Comparison of ENCODE assay signal across 1 cellular context in the genomic region with DNA sequence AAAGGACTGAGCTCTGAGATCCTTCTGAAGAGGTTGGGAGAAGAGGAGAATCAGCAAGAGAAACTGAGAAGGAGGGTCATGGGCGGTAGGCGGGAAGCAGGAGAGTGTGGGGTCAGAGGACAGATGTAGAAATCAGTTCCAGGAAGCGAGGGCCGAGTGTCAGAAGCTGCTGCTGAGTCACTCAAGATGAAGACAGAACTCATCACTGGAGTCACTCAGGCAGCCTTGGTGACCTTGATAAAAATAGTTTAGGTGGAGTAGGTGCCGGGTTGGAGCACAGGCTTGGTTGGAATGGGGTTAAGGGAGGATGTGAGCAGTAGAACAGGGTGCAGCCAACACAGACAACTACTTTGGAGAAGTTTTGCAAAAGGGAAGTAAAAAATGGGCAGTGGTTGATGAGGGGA.
TF ChIP-seq lines count a peak whose summit lies in the region.

No MANE protein-coding gene starts in this region.

TF ChIP-seq in K562, 482 proteins besides CTCF, POLR2A, EP300 and RAD21 (continued from another document and continues in another):
- TF ChIP-seq SAP30 (IDR thresholded peaks at IDR 0.05; ENCODE audit: borderline replicate concordance, insufficient read depth, low read depth, low read length, poor library complexity, severe bottlenecking) (no peak), TARDBP (IDR thresholded peaks at IDR 0.05) (no peak), ZNF583 (CRISPR knock-in tag; IDR thresholded peaks at IDR 0.05) (no peak), FOXA1 (IDR thresholded peaks at IDR 0.05; ENCODE audit: borderline replicate concordance) (no peak), ZNF384 (IDR thresholded peaks at IDR 0.05; ENCODE audit: low read depth, low read length) (no peak), FOXK1 (CRISPR knock-in tag; IDR thresholded peaks at IDR 0.05; ENCODE audit: borderline replicate concordance) (no peak), ZBTB17 (CRISPR knock-in tag; IDR thresholded peaks at IDR 0.05) (no peak), ZKSCAN8 (CRISPR knock-in tag; IDR thresholded peaks at IDR 0.05) (no peak), ELF2 (CRISPR knock-in tag; IDR thresholded peaks at IDR 0.05) (no peak), TOE1 (IDR thresholded peaks at IDR 0.05; ENCODE audit: borderline replicate concordance) (peak; percentile 82), TOE1 (CRISPR knock-in tag; IDR thresholded peaks at IDR 0.05; ENCODE audit: borderline replicate concordance, low read depth) (no peak), ILK (tag; IDR thresholded peaks at IDR 0.05; ENCODE audit: borderline replicate concordance, low read depth) (no peak), CC2D1A (IDR thresholded peaks at IDR 0.05) (no peak; the same call in 1 of the 2 replicates), MTA2 (IDR thresholded peaks at IDR 0.05; ENCODE audit: low read depth) (peak; percentile 59), PML (IDR thresholded peaks at IDR 0.05; ENCODE audit: low read length) (no peak), CCAR2 (IDR thresholded peaks at IDR 0.05; ENCODE audit: low read depth, low read length) (no peak), NFATC3 (IDR thresholded peaks at IDR 0.05) (no peak), CEBPG (CRISPR knock-in tag; IDR thresholded peaks at IDR 0.05) (no peak), CEBPG (tag; conservative IDR thresholded peaks at IDR 0.05 in 1 of 2, IDR thresholded peaks at IDR 0.05 in 1 of 2) (peak; percentile 67 to 70), POLR2AphosphoS5 (IDR thresholded peaks at IDR 0.05; ENCODE audit: control insufficient read depth, insufficient read depth, low read depth, low read length) (no peak), NCOR1 (IDR thresholded peaks at IDR 0.05) (peak; percentile 80), CTBP1 (IDR thresholded peaks at IDR 0.05; ENCODE audit: borderline replicate concordance) (peak; percentile 99), NCOA1 (IDR thresholded peaks at IDR 0.05; ENCODE audit: low read depth) (peak; percentile 56; the same call in 1 of the 2 replicates), TAF7 (tag; IDR thresholded peaks at IDR 0.05) (no peak), ZNF133 (CRISPR knock-in tag; IDR thresholded peaks at IDR 0.05) (no peak), ZBED1 (IDR thresholded peaks at IDR 0.05) (no peak), POLR2B (IDR thresholded peaks at IDR 0.05; ENCODE audit: low read depth, partially characterized antibody) (peak; percentile 23), NELFE (IDR thresholded peaks at IDR 0.05; ENCODE audit: insufficient read depth, insufficient read length) (no peak), ZNF57 (CRISPR knock-in tag; IDR thresholded peaks at IDR 0.05) (no peak), ZFP30 (CRISPR knock-in tag; IDR thresholded peaks at IDR 0.05; ENCODE audit: borderline replicate concordance) (no peak), RCOR1 (IDR thresholded peaks at IDR 0.05; ENCODE audit: borderline replicate concordance in 1 of 2, low read depth in 2 of 2, low read length in 2 of 2) (peak; percentile 86 to 99), ZKSCAN1 (IDR thresholded peaks at IDR 0.05; ENCODE audit: low read depth, low read length) (no peak)
- TF ChIP-seq, protein P1, sequence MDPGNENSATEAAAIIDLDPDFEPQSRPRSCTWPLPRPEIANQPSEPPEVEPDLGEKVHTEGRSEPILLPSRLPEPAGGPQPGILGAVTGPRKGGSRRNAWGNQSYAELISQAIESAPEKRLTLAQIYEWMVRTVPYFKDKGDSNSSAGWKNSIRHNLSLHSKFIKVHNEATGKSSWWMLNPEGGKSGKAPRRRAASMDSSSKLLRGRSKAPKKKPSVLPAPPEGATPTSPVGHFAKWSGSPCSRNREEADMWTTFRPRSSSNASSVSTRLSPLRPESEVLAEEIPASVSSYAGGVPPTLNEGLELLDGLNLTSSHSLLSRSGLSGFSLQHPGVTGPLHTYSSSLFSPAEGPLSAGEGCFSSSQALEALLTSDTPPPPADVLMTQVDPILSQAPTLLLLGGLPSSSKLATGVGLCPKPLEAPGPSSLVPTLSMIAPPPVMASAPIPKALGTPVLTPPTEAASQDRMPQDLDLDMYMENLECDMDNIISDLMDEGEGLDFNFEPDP (CRISPR knock-in tag; IDR thresholded peaks at IDR 0.05), result no peak
- TF ChIP-seq, protein P2, sequence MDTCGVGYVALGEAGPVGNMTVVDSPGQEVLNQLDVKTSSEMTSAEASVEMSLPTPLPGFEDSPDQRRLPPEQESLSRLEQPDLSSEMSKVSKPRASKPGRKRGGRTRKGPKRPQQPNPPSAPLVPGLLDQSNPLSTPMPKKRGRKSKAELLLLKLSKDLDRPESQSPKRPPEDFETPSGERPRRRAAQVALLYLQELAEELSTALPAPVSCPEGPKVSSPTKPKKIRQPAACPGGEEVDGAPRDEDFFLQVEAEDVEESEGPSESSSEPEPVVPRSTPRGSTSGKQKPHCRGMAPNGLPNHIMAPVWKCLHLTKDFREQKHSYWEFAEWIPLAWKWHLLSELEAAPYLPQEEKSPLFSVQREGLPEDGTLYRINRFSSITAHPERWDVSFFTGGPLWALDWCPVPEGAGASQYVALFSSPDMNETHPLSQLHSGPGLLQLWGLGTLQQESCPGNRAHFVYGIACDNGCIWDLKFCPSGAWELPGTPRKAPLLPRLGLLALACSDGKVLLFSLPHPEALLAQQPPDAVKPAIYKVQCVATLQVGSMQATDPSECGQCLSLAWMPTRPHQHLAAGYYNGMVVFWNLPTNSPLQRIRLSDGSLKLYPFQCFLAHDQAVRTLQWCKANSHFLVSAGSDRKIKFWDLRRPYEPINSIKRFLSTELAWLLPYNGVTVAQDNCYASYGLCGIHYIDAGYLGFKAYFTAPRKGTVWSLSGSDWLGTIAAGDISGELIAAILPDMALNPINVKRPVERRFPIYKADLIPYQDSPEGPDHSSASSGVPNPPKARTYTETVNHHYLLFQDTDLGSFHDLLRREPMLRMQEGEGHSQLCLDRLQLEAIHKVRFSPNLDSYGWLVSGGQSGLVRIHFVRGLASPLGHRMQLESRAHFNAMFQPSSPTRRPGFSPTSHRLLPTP (IDR thresholded peaks at IDR 0.05; ENCODE audit: borderline replicate concordance, extremely low read depth, insufficient read length), result no peak
- TF ChIP-seq, protein P3, sequence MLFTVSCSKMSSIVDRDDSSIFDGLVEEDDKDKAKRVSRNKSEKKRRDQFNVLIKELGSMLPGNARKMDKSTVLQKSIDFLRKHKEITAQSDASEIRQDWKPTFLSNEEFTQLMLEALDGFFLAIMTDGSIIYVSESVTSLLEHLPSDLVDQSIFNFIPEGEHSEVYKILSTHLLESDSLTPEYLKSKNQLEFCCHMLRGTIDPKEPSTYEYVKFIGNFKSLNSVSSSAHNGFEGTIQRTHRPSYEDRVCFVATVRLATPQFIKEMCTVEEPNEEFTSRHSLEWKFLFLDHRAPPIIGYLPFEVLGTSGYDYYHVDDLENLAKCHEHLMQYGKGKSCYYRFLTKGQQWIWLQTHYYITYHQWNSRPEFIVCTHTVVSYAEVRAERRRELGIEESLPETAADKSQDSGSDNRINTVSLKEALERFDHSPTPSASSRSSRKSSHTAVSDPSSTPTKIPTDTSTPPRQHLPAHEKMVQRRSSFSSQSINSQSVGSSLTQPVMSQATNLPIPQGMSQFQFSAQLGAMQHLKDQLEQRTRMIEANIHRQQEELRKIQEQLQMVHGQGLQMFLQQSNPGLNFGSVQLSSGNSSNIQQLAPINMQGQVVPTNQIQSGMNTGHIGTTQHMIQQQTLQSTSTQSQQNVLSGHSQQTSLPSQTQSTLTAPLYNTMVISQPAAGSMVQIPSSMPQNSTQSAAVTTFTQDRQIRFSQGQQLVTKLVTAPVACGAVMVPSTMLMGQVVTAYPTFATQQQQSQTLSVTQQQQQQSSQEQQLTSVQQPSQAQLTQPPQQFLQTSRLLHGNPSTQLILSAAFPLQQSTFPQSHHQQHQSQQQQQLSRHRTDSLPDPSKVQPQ (CRISPR knock-in tag; IDR thresholded peaks at IDR 0.05; ENCODE audit: borderline replicate concordance), result no peak
- TF ChIP-seq, protein P4, sequence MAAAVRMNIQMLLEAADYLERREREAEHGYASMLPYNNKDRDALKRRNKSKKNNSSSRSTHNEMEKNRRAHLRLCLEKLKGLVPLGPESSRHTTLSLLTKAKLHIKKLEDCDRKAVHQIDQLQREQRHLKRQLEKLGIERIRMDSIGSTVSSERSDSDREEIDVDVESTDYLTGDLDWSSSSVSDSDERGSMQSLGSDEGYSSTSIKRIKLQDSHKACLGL (CRISPR knock-in tag; IDR thresholded peaks at IDR 0.05; ENCODE audit: borderline replicate concordance, poor library complexity, severe bottlenecking), result no peak
- TF ChIP-seq, protein P5, sequence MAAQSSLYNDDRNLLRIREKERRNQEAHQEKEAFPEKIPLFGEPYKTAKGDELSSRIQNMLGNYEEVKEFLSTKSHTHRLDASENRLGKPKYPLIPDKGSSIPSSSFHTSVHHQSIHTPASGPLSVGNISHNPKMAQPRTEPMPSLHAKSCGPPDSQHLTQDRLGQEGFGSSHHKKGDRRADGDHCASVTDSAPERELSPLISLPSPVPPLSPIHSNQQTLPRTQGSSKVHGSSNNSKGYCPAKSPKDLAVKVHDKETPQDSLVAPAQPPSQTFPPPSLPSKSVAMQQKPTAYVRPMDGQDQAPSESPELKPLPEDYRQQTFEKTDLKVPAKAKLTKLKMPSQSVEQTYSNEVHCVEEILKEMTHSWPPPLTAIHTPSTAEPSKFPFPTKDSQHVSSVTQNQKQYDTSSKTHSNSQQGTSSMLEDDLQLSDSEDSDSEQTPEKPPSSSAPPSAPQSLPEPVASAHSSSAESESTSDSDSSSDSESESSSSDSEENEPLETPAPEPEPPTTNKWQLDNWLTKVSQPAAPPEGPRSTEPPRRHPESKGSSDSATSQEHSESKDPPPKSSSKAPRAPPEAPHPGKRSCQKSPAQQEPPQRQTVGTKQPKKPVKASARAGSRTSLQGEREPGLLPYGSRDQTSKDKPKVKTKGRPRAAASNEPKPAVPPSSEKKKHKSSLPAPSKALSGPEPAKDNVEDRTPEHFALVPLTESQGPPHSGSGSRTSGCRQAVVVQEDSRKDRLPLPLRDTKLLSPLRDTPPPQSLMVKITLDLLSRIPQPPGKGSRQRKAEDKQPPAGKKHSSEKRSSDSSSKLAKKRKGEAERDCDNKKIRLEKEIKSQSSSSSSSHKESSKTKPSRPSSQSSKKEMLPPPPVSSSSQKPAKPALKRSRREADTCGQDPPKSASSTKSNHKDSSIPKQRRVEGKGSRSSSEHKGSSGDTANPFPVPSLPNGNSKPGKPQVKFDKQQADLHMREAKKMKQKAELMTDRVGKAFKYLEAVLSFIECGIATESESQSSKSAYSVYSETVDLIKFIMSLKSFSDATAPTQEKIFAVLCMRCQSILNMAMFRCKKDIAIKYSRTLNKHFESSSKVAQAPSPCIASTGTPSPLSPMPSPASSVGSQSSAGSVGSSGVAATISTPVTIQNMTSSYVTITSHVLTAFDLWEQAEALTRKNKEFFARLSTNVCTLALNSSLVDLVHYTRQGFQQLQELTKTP (IDR thresholded peaks at IDR 0.05; ENCODE audit: low read depth in 1 of 2, partially characterized antibody in 2 of 2), result peak; percentile 28 to 57
- TF ChIP-seq, protein P6, sequence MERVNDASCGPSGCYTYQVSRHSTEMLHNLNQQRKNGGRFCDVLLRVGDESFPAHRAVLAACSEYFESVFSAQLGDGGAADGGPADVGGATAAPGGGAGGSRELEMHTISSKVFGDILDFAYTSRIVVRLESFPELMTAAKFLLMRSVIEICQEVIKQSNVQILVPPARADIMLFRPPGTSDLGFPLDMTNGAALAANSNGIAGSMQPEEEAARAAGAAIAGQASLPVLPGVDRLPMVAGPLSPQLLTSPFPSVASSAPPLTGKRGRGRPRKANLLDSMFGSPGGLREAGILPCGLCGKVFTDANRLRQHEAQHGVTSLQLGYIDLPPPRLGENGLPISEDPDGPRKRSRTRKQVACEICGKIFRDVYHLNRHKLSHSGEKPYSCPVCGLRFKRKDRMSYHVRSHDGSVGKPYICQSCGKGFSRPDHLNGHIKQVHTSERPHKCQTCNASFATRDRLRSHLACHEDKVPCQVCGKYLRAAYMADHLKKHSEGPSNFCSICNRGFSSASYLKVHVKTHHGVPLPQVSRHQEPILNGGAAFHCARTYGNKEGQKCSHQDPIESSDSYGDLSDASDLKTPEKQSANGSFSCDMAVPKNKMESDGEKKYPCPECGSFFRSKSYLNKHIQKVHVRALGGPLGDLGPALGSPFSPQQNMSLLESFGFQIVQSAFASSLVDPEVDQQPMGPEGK (CRISPR knock-in tag; IDR thresholded peaks at IDR 0.05; ENCODE audit: borderline replicate concordance), result no peak
- TF ChIP-seq, protein P7, sequence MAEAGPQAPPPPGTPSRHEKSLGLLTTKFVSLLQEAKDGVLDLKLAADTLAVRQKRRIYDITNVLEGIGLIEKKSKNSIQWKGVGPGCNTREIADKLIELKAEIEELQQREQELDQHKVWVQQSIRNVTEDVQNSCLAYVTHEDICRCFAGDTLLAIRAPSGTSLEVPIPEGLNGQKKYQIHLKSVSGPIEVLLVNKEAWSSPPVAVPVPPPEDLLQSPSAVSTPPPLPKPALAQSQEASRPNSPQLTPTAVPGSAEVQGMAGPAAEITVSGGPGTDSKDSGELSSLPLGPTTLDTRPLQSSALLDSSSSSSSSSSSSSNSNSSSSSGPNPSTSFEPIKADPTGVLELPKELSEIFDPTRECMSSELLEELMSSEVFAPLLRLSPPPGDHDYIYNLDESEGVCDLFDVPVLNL (CRISPR knock-in tag; IDR thresholded peaks at IDR 0.05; ENCODE audit: low read depth), result no peak
- TF ChIP-seq, protein P8, sequence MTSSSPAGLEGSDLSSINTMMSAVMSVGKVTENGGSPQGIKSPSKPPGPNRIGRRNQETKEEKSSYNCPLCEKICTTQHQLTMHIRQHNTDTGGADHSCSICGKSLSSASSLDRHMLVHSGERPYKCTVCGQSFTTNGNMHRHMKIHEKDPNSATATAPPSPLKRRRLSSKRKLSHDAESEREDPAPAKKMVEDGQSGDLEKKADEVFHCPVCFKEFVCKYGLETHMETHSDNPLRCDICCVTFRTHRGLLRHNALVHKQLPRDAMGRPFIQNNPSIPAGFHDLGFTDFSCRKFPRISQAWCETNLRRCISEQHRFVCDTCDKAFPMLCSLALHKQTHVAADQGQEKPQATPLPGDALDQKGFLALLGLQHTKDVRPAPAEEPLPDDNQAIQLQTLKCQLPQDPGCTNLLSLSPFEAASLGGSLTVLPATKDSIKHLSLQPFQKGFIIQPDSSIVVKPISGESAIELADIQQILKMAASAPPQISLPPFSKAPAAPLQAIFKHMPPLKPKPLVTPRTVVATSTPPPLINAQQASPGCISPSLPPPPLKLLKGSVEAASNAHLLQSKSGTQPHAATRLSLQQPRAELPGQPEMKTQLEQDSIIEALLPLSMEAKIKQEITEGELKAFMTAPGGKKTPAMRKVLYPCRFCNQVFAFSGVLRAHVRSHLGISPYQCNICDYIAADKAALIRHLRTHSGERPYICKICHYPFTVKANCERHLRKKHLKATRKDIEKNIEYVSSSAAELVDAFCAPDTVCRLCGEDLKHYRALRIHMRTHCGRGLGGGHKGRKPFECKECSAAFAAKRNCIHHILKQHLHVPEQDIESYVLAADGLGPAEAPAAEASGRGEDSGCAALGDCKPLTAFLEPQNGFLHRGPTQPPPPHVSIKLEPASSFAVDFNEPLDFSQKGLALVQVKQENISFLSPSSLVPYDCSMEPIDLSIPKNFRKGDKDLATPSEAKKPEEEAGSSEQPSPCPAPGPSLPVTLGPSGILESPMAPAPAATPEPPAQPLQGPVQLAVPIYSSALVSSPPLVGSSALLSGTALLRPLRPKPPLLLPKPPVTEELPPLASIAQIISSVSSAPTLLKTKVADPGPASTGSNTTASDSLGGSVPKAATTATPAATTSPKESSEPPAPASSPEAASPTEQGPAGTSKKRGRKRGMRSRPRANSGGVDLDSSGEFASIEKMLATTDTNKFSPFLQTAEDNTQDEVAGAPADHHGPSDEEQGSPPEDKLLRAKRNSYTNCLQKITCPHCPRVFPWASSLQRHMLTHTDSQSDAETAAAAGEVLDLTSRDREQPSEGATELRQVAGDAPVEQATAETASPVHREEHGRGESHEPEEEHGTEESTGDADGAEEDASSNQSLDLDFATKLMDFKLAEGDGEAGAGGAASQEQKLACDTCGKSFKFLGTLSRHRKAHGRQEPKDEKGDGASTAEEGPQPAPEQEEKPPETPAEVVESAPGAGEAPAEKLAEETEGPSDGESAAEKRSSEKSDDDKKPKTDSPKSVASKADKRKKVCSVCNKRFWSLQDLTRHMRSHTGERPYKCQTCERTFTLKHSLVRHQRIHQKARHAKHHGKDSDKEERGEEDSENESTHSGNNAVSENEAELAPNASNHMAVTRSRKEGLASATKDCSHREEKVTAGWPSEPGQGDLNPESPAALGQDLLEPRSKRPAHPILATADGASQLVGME (CRISPR knock-in tag; IDR thresholded peaks at IDR 0.05), result no peak; the same call in 1 of the 2 replicates
